ENCODE assay signal across 1 cellular context in genomic region chr19:17405250-17406038, GRCh38.
TF ChIP-seq lines count a peak whose summit lies in the region.

A gene with protein sequence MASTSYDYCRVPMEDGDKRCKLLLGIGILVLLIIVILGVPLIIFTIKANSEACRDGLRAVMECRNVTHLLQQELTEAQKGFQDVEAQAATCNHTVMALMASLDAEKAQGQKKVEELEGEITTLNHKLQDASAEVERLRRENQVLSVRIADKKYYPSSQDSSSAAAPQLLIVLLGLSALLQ (minus strand): TSS chr19:17405630. CDS start chr19:17405575, 55 bp downstream.

TF ChIP-seq in K562, 482 proteins besides CTCF, POLR2A, EP300 and RAD21 (continued from another document and continues in another):
- TF ChIP-seq, protein P1, sequence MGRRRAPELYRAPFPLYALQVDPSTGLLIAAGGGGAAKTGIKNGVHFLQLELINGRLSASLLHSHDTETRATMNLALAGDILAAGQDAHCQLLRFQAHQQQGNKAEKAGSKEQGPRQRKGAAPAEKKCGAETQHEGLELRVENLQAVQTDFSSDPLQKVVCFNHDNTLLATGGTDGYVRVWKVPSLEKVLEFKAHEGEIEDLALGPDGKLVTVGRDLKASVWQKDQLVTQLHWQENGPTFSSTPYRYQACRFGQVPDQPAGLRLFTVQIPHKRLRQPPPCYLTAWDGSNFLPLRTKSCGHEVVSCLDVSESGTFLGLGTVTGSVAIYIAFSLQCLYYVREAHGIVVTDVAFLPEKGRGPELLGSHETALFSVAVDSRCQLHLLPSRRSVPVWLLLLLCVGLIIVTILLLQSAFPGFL (CRISPR knock-in tag; IDR thresholded peaks at IDR 0.05): 0 out of 2 replicates have a peak, but pooled peaks have one; percentile 18
- TF ChIP-seq TFE3 (CRISPR knock-in tag; IDR thresholded peaks at IDR 0.05) (no peak), RBM25 (IDR thresholded peaks at IDR 0.05; ENCODE audit: low read depth, low read length, severe bottlenecking) (no peak), PHF21A (IDR thresholded peaks at IDR 0.05; ENCODE audit: borderline replicate concordance, low read depth) (no peak), NFE2L1 (tag; IDR thresholded peaks at IDR 0.05; ENCODE audit: borderline replicate concordance, low read depth) (no peak), ELK1 (CRISPR knock-in tag; IDR thresholded peaks at IDR 0.05) (no peak), MAFF (IDR thresholded peaks at IDR 0.05; ENCODE audit: low read length) (no peak), TRIM28 (IDR thresholded peaks at IDR 0.05) (no peak), L3MBTL2 (IDR thresholded peaks at IDR 0.05) (0 out of 2 replicates have a peak, but pooled peaks have one; percentile 51), MTA3 (IDR thresholded peaks at IDR 0.05; ENCODE audit: borderline replicate concordance) (peak; percentile 78; the same call in 1 of the 2 replicates), ERF (CRISPR knock-in tag; IDR thresholded peaks at IDR 0.05) (no peak), SOX6 (IDR thresholded peaks at IDR 0.05) (no peak), SREBF1 (IDR thresholded peaks at IDR 0.05; ENCODE audit: borderline replicate concordance, low read depth, low read length) (no peak), ELF1 (tag; IDR thresholded peaks at IDR 0.05) (peak; percentile 84), CXXC5 (CRISPR knock-in tag; IDR thresholded peaks at IDR 0.05) (peak; percentile 41), E2F6 (IDR thresholded peaks at IDR 0.05; ENCODE audit: borderline replicate concordance in 1 of 2, extremely low read depth in 1 of 2, insufficient read depth in 1 of 2, insufficient read length in 1 of 2, low read depth in 1 of 2, low read length in 1 of 2, poor library complexity in 1 of 2, severe bottlenecking in 1 of 2) (peak in 1 of 2 experiments; percentile 11), RHOXF2B (CRISPR knock-in tag; conservative IDR thresholded peaks at IDR 0.05) (no peak), NFIC (IDR thresholded peaks at IDR 0.05) (peak; percentile 82), ZNF589 (CRISPR knock-in tag; IDR thresholded peaks at IDR 0.05; ENCODE audit: low read depth) (no peak), CC2D1A (IDR thresholded peaks at IDR 0.05) (no peak), E2F1 (CRISPR knock-in tag; IDR thresholded peaks at IDR 0.05) (no peak), HMGN3 (IDR thresholded peaks at IDR 0.05; ENCODE audit: borderline replicate concordance, extremely low read depth, insufficient read length, low read depth, low read length) (no peak), ZNF445 (CRISPR knock-in tag; IDR thresholded peaks at IDR 0.05; ENCODE audit: low read depth) (no peak), YY1 (IDR thresholded peaks at IDR 0.05; ENCODE audit: borderline replicate concordance in 1 of 3, control insufficient read depth in 1 of 3, extremely low read depth in 1 of 3, insufficient read depth in 3 of 3, insufficient read length in 1 of 3, insufficient replicate concordance in 2 of 3, low read depth in 1 of 3, low read length in 2 of 3) (peak in 2 of 3 experiments; percentile 24 to 31), ESRRA (IDR thresholded peaks at IDR 0.05; ENCODE audit: borderline replicate concordance, low read depth) (peak; percentile 63; the same call in 1 of the 2 replicates), HNRNPLL (IDR thresholded peaks at IDR 0.05; ENCODE audit: low read depth, low read length, poor library complexity, severe bottlenecking) (no peak), ASH1L (IDR thresholded peaks at IDR 0.05; ENCODE audit: borderline replicate concordance, low read depth, partially characterized antibody) (no peak), ATF4 (CRISPR knock-in tag; IDR thresholded peaks at IDR 0.05) (no peak), IRF9 (tag; IDR thresholded peaks at IDR 0.05) (no peak), RAD51 (IDR thresholded peaks at IDR 0.05; ENCODE audit: borderline replicate concordance, low read depth) (no peak), ILF3 (IDR thresholded peaks at IDR 0.05; ENCODE audit: borderline replicate concordance) (no peak), ZNF239 (CRISPR knock-in tag; IDR thresholded peaks at IDR 0.05) (no peak), NR2F6 (CRISPR knock-in tag; IDR thresholded peaks at IDR 0.05) (no peak), CGGBP1 (CRISPR knock-in tag; IDR thresholded peaks at IDR 0.05) (no peak), MYNN (IDR thresholded peaks at IDR 0.05) (peak; percentile 31; the same call in 1 of the 2 replicates), MYNN (CRISPR knock-in tag; IDR thresholded peaks at IDR 0.05) (no peak), HDGF (IDR thresholded peaks at IDR 0.05) (no peak), MIER1 (IDR thresholded peaks at IDR 0.05; ENCODE audit: low read depth) (no peak), ZNF217 (CRISPR knock-in tag; IDR thresholded peaks at IDR 0.05) (no peak), ZC3H4 (CRISPR knock-in tag; IDR thresholded peaks at IDR 0.05; ENCODE audit: borderline replicate concordance) (no peak)
- TF ChIP-seq, protein P2, sequence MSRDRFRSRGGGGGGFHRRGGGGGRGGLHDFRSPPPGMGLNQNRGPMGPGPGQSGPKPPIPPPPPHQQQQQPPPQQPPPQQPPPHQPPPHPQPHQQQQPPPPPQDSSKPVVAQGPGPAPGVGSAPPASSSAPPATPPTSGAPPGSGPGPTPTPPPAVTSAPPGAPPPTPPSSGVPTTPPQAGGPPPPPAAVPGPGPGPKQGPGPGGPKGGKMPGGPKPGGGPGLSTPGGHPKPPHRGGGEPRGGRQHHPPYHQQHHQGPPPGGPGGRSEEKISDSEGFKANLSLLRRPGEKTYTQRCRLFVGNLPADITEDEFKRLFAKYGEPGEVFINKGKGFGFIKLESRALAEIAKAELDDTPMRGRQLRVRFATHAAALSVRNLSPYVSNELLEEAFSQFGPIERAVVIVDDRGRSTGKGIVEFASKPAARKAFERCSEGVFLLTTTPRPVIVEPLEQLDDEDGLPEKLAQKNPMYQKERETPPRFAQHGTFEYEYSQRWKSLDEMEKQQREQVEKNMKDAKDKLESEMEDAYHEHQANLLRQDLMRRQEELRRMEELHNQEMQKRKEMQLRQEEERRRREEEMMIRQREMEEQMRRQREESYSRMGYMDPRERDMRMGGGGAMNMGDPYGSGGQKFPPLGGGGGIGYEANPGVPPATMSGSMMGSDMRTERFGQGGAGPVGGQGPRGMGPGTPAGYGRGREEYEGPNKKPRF (IDR thresholded peaks at IDR 0.05; ENCODE audit: low read depth, low read length): no peak
- TF ChIP-seq, protein P3, sequence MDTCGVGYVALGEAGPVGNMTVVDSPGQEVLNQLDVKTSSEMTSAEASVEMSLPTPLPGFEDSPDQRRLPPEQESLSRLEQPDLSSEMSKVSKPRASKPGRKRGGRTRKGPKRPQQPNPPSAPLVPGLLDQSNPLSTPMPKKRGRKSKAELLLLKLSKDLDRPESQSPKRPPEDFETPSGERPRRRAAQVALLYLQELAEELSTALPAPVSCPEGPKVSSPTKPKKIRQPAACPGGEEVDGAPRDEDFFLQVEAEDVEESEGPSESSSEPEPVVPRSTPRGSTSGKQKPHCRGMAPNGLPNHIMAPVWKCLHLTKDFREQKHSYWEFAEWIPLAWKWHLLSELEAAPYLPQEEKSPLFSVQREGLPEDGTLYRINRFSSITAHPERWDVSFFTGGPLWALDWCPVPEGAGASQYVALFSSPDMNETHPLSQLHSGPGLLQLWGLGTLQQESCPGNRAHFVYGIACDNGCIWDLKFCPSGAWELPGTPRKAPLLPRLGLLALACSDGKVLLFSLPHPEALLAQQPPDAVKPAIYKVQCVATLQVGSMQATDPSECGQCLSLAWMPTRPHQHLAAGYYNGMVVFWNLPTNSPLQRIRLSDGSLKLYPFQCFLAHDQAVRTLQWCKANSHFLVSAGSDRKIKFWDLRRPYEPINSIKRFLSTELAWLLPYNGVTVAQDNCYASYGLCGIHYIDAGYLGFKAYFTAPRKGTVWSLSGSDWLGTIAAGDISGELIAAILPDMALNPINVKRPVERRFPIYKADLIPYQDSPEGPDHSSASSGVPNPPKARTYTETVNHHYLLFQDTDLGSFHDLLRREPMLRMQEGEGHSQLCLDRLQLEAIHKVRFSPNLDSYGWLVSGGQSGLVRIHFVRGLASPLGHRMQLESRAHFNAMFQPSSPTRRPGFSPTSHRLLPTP (IDR thresholded peaks at IDR 0.05; ENCODE audit: borderline replicate concordance, extremely low read depth, insufficient read length): no peak
- TF ChIP-seq, protein P4, sequence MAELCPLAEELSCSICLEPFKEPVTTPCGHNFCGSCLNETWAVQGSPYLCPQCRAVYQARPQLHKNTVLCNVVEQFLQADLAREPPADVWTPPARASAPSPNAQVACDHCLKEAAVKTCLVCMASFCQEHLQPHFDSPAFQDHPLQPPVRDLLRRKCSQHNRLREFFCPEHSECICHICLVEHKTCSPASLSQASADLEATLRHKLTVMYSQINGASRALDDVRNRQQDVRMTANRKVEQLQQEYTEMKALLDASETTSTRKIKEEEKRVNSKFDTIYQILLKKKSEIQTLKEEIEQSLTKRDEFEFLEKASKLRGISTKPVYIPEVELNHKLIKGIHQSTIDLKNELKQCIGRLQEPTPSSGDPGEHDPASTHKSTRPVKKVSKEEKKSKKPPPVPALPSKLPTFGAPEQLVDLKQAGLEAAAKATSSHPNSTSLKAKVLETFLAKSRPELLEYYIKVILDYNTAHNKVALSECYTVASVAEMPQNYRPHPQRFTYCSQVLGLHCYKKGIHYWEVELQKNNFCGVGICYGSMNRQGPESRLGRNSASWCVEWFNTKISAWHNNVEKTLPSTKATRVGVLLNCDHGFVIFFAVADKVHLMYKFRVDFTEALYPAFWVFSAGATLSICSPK (IDR thresholded peaks at IDR 0.05; ENCODE audit: borderline replicate concordance): no peak
- TF ChIP-seq, protein P5, sequence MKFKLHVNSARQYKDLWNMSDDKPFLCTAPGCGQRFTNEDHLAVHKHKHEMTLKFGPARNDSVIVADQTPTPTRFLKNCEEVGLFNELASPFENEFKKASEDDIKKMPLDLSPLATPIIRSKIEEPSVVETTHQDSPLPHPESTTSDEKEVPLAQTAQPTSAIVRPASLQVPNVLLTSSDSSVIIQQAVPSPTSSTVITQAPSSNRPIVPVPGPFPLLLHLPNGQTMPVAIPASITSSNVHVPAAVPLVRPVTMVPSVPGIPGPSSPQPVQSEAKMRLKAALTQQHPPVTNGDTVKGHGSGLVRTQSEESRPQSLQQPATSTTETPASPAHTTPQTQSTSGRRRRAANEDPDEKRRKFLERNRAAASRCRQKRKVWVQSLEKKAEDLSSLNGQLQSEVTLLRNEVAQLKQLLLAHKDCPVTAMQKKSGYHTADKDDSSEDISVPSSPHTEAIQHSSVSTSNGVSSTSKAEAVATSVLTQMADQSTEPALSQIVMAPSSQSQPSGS (CRISPR knock-in tag; IDR thresholded peaks at IDR 0.05): no peak
